Comparison of ENCODE assay signal across 29 cellular contexts in genomic region chr19:12318782-12319413, GRCh38. TPM values are rescaled to one million over a fixed set of nuclear protein-coding genes. Genes with fewer than 3 reads are reported as not detected.
"Had no signal": no experiment of that assay in that cellular context is flagged by ENCODE, and none has a peak within 500 bp of the region (broad histone marks: within the 10 kb centered on the region; RNA-seq: fewer than 3 reads in every experiment).

No MANE protein-coding gene starts in this region.

- ATAC-seq: activated naive CD4-positive, alpha-beta T cell treated with anti-CD3 and anti-CD28 coated beads, Interleukin-2, amount 50 U/mL, for 72 hours; activated T-cell treated with anti-CD3 and anti-CD28 coated beads, Interleukin-2, amount 50 U/mL, for 72 hours; gastroesophageal sphincter; left colon; naive thymus-derived CD4-positive, alpha-beta T cell; right cardiac atrium; stimulated activated naive CD8-positive, alpha-beta T cell treated with anti-CD3 and anti-CD28 coated beads, Interleukin-15, Interleukin-2, amounts not matched to agents 100 U/mL and 50 U/mL, for 24 hours had no signal

- FAIRE-seq: endothelial cell of umbilical vein, TTC549 had no signal

- H3K27ac Mint-ChIP-seq: activated naive CD4-positive, alpha-beta T cell treated with anti-CD3 and anti-CD28 coated beads, Interleukin-2, amount 50 U/mL, for 72 hours; activated T-cell treated with anti-CD3 and anti-CD28 coated beads, Interleukin-2, amount 50 U/mL, for 72 hours; brain; naive thymus-derived CD4-positive, alpha-beta T cell; T-helper 1 cell treated with Interleukin-12 subunit alpha and Interleukin-12 subunit beta and Interleukin-4 antibody, amounts not matched to agents 30 μg/mL and 1 μg/mL, for 36 hours had no signal

- H3K4me1 ChIP-seq: ascending aorta, gastroesophageal sphincter, testis, transverse colon had no signal

- DNase-seq: activated CD4-positive, alpha-beta T cell treated with anti-CD3 and anti-CD28 coated beads for 4 hours; activated CD4-positive, alpha-beta T cell treated with anti-CD3 and anti-CD28 coated beads, Interleukin-2, amount 50 U/mL, for 4 hours; activated naive CD4-positive, alpha-beta T cell; activated T-cell treated with anti-CD3 and anti-CD28 coated beads for 4 hours; activated T-cell treated with anti-CD3 and anti-CD28 coated beads, Interleukin-2, amount 50 U/mL, for 72 hours; dorsolateral prefrontal cortex; effector memory CD4-positive, alpha-beta T cell; islet precursor cell; left colon; midbrain; naive thymus-derived CD4-positive, alpha-beta T cell; occipital lobe; right cardiac atrium; stimulated activated CD4-positive, alpha-beta T cell treated with anti-CD3 and anti-CD28 coated beads, Interleukin-2, amount 100 ng/mL, for 48 hours; stimulated activated naive CD8-positive, alpha-beta T cell treated with anti-CD3 and anti-CD28 coated beads, Interleukin-15, Interleukin-2, amounts not matched to agents 100 U/mL and 50 U/mL, for 24 hours; T-helper 9 cell; testis; transverse colon had no signal

- H2AFZ ChIP-seq: hepatocyte had no signal

- H3K27ac ChIP-seq: ascending aorta, coronary artery, dorsolateral prefrontal cortex, gastroesophageal sphincter, hepatocyte, testis, transverse colon, VCaP had no signal

- H3K4me2 ChIP-seq: hepatocyte had no signal

- H3K27me3 ChIP-seq: ascending aorta, dorsolateral prefrontal cortex, gastroesophageal sphincter, hepatocyte, testis, transverse colon had no signal

- H3K4me3 Mint-ChIP-seq: activated T-cell treated with anti-CD3 and anti-CD28 coated beads, Interleukin-2, amount 50 U/mL, for 72 hours; brain; naive thymus-derived CD4-positive, alpha-beta T cell; neural crest cell; T-helper 1 cell treated with Interleukin-12 subunit alpha and Interleukin-12 subunit beta and Interleukin-4 antibody, amounts not matched to agents 30 μg/mL and 1 μg/mL, for 36 hours had no signal

- H3K9me3 ChIP-seq: testis had no signal

- H3K27me3 Mint-ChIP-seq: brain; naive thymus-derived CD4-positive, alpha-beta T cell had no signal

- H3K4me1 Mint-ChIP-seq: brain, neural crest cell had no signal

- H3K4me3 ChIP-seq: ascending aorta, coronary artery, dorsolateral prefrontal cortex, gastroesophageal sphincter, hepatocyte, testis, transverse colon had no signal

RNA-seq across cellular contexts. Expression of gene ZNF563, which starts 14.5 kb away (rescaled TPM):
- total RNA-seq: ascending aorta had no signal
